In the genomic region with DNA sequence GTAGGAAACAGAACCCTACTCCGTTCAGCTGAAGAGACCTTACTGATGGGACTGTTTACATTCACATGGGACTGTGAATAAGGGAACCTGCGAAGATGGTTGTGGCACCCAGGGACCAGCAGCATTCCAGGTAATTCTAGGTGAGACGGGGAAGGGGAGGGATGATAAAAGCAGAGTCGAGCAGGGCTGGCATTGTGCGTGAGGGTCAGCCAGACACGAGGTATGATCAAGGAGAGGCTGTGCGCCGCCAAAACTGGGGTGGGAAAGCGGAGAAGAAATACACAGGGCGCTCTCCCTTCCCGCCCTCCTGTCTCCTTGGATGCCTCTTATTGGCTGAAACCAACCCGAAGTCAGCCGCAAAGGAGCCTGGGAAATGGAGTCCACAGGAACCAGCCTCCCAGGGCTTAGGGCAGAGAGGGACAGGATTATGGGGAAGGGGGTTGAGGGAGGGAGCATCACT, we compare ENCODE assay signal across 1 cellular context.
TF ChIP-seq lines count a peak whose summit lies in the region.

No MANE protein-coding gene starts in this region.

TF ChIP-seq in SK-N-SH treated with all-trans-retinoic acid at 6 μM for 48 hours, 23 proteins besides CTCF, POLR2A, EP300 and RAD21 (continued from another document):
- TF ChIP-seq, protein P1, sequence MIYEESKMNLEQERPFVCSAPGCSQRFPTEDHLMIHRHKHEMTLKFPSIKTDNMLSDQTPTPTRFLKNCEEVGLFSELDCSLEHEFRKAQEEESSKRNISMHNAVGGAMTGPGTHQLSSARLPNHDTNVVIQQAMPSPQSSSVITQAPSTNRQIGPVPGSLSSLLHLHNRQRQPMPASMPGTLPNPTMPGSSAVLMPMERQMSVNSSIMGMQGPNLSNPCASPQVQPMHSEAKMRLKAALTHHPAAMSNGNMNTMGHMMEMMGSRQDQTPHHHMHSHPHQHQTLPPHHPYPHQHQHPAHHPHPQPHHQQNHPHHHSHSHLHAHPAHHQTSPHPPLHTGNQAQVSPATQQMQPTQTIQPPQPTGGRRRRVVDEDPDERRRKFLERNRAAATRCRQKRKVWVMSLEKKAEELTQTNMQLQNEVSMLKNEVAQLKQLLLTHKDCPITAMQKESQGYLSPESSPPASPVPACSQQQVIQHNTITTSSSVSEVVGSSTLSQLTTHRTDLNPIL (CRISPR knock-in tag; IDR thresholded peaks at IDR 0.05; ENCODE audit: low read depth): no peak
- TF ChIP-seq ISL1 (CRISPR knock-in tag; IDR thresholded peaks at IDR 0.05) (no peak), OSR1 (CRISPR knock-in tag; IDR thresholded peaks at IDR 0.05) (no peak), ZNF565 (CRISPR knock-in tag; conservative IDR thresholded peaks at IDR 0.05; ENCODE audit: low read depth) (no peak), ZC3H10 (CRISPR knock-in tag; IDR thresholded peaks at IDR 0.05) (no peak), BACH2 (CRISPR knock-in tag; IDR thresholded peaks at IDR 0.05; ENCODE audit: borderline replicate concordance) (no peak), PPARA (CRISPR knock-in tag; IDR thresholded peaks at IDR 0.05; ENCODE audit: borderline replicate concordance) (no peak)
- TF ChIP-seq, protein P2, sequence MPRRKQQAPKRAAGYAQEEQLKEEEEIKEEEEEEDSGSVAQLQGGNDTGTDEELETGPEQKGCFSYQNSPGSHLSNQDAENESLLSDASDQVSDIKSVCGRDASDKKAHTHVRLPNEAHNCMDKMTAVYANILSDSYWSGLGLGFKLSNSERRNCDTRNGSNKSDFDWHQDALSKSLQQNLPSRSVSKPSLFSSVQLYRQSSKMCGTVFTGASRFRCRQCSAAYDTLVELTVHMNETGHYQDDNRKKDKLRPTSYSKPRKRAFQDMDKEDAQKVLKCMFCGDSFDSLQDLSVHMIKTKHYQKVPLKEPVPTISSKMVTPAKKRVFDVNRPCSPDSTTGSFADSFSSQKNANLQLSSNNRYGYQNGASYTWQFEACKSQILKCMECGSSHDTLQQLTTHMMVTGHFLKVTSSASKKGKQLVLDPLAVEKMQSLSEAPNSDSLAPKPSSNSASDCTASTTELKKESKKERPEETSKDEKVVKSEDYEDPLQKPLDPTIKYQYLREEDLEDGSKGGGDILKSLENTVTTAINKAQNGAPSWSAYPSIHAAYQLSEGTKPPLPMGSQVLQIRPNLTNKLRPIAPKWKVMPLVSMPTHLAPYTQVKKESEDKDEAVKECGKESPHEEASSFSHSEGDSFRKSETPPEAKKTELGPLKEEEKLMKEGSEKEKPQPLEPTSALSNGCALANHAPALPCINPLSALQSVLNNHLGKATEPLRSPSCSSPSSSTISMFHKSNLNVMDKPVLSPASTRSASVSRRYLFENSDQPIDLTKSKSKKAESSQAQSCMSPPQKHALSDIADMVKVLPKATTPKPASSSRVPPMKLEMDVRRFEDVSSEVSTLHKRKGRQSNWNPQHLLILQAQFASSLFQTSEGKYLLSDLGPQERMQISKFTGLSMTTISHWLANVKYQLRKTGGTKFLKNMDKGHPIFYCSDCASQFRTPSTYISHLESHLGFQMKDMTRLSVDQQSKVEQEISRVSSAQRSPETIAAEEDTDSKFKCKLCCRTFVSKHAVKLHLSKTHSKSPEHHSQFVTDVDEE (CRISPR knock-in tag; IDR thresholded peaks at IDR 0.05): no peak
- TF ChIP-seq, protein P3, sequence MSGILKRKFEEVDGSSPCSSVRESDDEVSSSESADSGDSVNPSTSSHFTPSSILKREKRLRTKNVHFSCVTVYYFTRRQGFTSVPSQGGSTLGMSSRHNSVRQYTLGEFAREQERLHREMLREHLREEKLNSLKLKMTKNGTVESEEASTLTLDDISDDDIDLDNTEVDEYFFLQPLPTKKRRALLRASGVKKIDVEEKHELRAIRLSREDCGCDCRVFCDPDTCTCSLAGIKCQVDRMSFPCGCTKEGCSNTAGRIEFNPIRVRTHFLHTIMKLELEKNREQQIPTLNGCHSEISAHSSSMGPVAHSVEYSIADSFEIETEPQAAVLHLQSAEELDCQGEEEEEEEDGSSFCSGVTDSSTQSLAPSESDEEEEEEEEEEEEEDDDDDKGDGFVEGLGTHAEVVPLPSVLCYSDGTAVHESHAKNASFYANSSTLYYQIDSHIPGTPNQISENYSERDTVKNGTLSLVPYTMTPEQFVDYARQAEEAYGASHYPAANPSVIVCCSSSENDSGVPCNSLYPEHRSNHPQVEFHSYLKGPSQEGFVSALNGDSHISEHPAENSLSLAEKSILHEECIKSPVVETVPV (CRISPR knock-in tag; IDR thresholded peaks at IDR 0.05): no peak
- TF ChIP-seq, protein P4, sequence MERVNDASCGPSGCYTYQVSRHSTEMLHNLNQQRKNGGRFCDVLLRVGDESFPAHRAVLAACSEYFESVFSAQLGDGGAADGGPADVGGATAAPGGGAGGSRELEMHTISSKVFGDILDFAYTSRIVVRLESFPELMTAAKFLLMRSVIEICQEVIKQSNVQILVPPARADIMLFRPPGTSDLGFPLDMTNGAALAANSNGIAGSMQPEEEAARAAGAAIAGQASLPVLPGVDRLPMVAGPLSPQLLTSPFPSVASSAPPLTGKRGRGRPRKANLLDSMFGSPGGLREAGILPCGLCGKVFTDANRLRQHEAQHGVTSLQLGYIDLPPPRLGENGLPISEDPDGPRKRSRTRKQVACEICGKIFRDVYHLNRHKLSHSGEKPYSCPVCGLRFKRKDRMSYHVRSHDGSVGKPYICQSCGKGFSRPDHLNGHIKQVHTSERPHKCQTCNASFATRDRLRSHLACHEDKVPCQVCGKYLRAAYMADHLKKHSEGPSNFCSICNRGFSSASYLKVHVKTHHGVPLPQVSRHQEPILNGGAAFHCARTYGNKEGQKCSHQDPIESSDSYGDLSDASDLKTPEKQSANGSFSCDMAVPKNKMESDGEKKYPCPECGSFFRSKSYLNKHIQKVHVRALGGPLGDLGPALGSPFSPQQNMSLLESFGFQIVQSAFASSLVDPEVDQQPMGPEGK (CRISPR knock-in tag; IDR thresholded peaks at IDR 0.05; ENCODE audit: borderline replicate concordance): no peak
TF ChIP-seq in SK-N-SH treated with all-trans-retinoic acid at 6 μM for 48 hours: peak in this region for 0.
